ENCODE assay signal across 14 cellular contexts in the genomic region with DNA sequence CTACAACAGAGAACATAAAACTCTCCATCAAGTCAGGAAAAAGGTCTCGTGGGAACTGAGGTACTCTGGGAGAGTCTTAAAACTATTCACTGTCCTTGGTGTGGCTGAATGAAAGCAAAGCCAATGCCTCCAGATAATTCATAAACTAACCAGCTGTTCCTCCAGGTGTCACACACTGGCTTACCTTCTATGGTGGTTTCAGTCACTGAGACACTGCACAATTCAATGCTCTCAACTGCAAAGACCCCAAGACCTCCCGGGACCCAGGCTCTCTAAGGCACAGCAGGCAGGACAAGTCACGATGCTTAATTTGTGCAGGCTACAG.
A peak's percentile ranks its signal among the peaks of the same experiment; 100 is the strongest.
DNase-seq lines count a peak whose midpoint lies in the region; ATAC-seq, FAIRE-seq and TF ChIP-seq lines count a peak whose summit lies in the region.
"Had no signal": no experiment of that assay in that cellular context is flagged by ENCODE, and none has a peak within 500 bp of the region (broad histone marks: within the 10 kb centered on the region; RNA-seq: fewer than 3 reads in every experiment).

No MANE protein-coding gene starts in this region.

- H3K27me3 Mint-ChIP-seq in activated T-helper 17 cell treated with anti-CD3 and anti-CD28 coated beads, Interleukin-2, amount 50 U/mL, for 72 hours = no peaks in the 10 kb centered on the region
- H3K27me3 Mint-ChIP-seq in H9 (ENCODE audit: low read depth) = no peaks in the 10 kb centered on the region; the same call in 1 of the 2 replicates
- no peaks in the 10 kb centered on the region for H3K27me3 Mint-ChIP-seq in naive thymus-derived CD4-positive, alpha-beta T cell

- in situ Hi-C loops in GM23248 (cut with MboI) = loop anchor here (10.0 to 25.0 kb wide), 3 partner anchors 426 to 748 kb away; a partner anchor contains a TSS

- no peaks in the 10 kb centered on the region for H3K79me2 ChIP-seq in GM23248 (ENCODE audit: insufficient read depth)
- no peaks in the 10 kb centered on the region for H3K79me2 ChIP-seq in fibroblast of lung (ENCODE audit: control insufficient read depth, insufficient read depth, low read length)
- H3K79me2 ChIP-seq in H9 (ENCODE audit: insufficient read depth, low read length) = no peaks in the 10 kb centered on the region

- no peak overlapping the region for H3K56ac ChIP-seq in H9 (ENCODE audit: insufficient read length, low read depth, low read length)

- no peak for DNase-seq in GM23248
- no peak for DNase-seq in fibroblast of lung (ENCODE audit: low read depth in 2 of 2)
- DNase-seq in sigmoid colon = no peak
- no peak for DNase-seq in H9
- no peak for DNase-seq in activated CD4-positive, CD25-positive, alpha-beta regulatory T cell (lab: John Stamatoyannopoulos, UW)
- DNase-seq in GM12892 (ENCODE audit: insufficient read length) = no peak
- no peak for DNase-seq in naive thymus-derived CD4-positive, alpha-beta T cell
- DNase-seq: COR-L47; effector CD4-positive, alpha-beta T cell; naive B cell had no signal

- H3K9me2 ChIP-seq in GM23248 (ENCODE audit: insufficient read depth) = no peaks in the 10 kb centered on the region

- no peaks in the 10 kb centered on the region for H4K20me1 ChIP-seq in GM23248 (ENCODE audit: insufficient read depth)
- H4K20me1 ChIP-seq in fibroblast of lung (ENCODE audit: control insufficient read depth, extremely low read depth, insufficient read depth, low read length) = no peaks in the 10 kb centered on the region
- no peaks in the 10 kb centered on the region for H4K20me1 ChIP-seq in H9 (ENCODE audit: control insufficient read depth, insufficient read depth, insufficient read length)

- H3K79me1 ChIP-seq in H9 (ENCODE audit: insufficient read depth, low read depth, low read length, poor library complexity, severe bottlenecking) = no peaks in the 10 kb centered on the region

- H3T11ph ChIP-seq in H9 (ENCODE audit: low read length) = no peak overlapping the region

- H3K9ac ChIP-seq in GM23248 = peak overlapping the region; percentile 67
- H3K9ac ChIP-seq in fibroblast of lung (ENCODE audit: insufficient read depth, low read length) = no peak overlapping the region
- H3K9ac ChIP-seq in H9 (ENCODE audit: extremely low read depth, insufficient read length, low read length) = no peak overlapping the region

- no peaks in the 10 kb centered on the region for H3K23me2 ChIP-seq in H9 (ENCODE audit: insufficient read length, low read depth, low read length, poor library complexity, severe bottlenecking)

- TF ChIP-seq POLR2A in sigmoid colon (IDR thresholded peaks at IDR 0.05) (no peak), GM12892 (IDR thresholded peaks at IDR 0.05; ENCODE audit: low read depth, low read length) (no peak)

- no peaks in the 10 kb centered on the region for H3K27me3 ChIP-seq in GM23248 (replicated peaks; ENCODE audit: insufficient read depth)
- H3K27me3 ChIP-seq in fibroblast of lung (ENCODE audit: control insufficient read depth, insufficient read depth, low read length) = no peaks in the 10 kb centered on the region
- H3K27me3 ChIP-seq in sigmoid colon = no peaks in the 10 kb centered on the region
- H3K27me3 ChIP-seq in H9 (ENCODE audit: insufficient read depth, low read length) = no peaks in the 10 kb centered on the region
- H3K27me3 ChIP-seq in naive thymus-derived CD4-positive, alpha-beta T cell (ENCODE audit: control insufficient read depth in 2 of 2, insufficient read depth in 2 of 2, low read length in 2 of 2) = no peaks in the 10 kb centered on the region

- peak overlapping the region; percentile 40 for H3K27ac Mint-ChIP-seq in activated T-helper 17 cell treated with anti-CD3 and anti-CD28 coated beads, Interleukin-2, amount 50 U/mL, for 72 hours
- H3K27ac Mint-ChIP-seq in H9 = no peak overlapping the region
- H3K27ac Mint-ChIP-seq in naive thymus-derived CD4-positive, alpha-beta T cell = peak overlapping the region in 2 of 9 donors; percentile 19 to 21
- H3K27ac Mint-ChIP-seq: naive B cell, WTC11 had no signal

- H2AK5ac ChIP-seq in H9 (ENCODE audit: insufficient read length, low read length) = no peak overlapping the region

- CTCF ChIA-PET in naive thymus-derived CD4-positive, alpha-beta T cell (lab: Charles Lee) = no interaction called here

- H3K4me1 Mint-ChIP-seq in activated T-helper 17 cell treated with anti-CD3 and anti-CD28 coated beads, Interleukin-2, amount 50 U/mL, for 72 hours = peaks cover 19% of the 10 kb centered on the region
- H3K4me1 Mint-ChIP-seq in H9 = peaks cover 10 to 12% of the 10 kb centered on the region in 2 experiments
- peaks cover 0 to 12% (median 0%) of the 10 kb centered on the region in 7 donors for H3K4me1 Mint-ChIP-seq in naive thymus-derived CD4-positive, alpha-beta T cell
- H3K4me1 Mint-ChIP-seq: naive B cell had no signal

- no peaks in the 10 kb centered on the region for H3K9me3 Mint-ChIP-seq in activated T-helper 17 cell treated with anti-CD3 and anti-CD28 coated beads, Interleukin-2, amount 50 U/mL, for 72 hours
- H3K9me3 Mint-ChIP-seq in H9 = no peaks in the 10 kb centered on the region; a peak in 2 of 5 replicates
- H3K9me3 Mint-ChIP-seq in naive thymus-derived CD4-positive, alpha-beta T cell = no peaks in the 10 kb centered on the region
- H3K9me3 Mint-ChIP-seq: naive B cell; T-helper 1 cell treated with Interleukin-12 subunit alpha and Interleukin-12 subunit beta and Interleukin-4 antibody, amounts not matched to agents 30 μg/mL and 1 μg/mL, for 36 hours had no signal

- H3K18ac ChIP-seq in H9 (ENCODE audit: insufficient read length, low read depth, low read length) = no peak overlapping the region

- no peak overlapping the region for H4K8ac ChIP-seq in H9 (replicated peaks; ENCODE audit: insufficient read length, low read depth, low read length)

- intact Hi-C loops in sigmoid colon (cut with DNase I) = loop anchor here (10.0 kb wide), 1 partner anchor 1366 kb away; a partner anchor contains a TSS
- intact Hi-C loops in naive thymus-derived CD4-positive, alpha-beta T cell (cut with micrococcal nuclease) = loop anchor here in 1 of 2 donors (10.0 kb wide), 1 partner anchor 66 kb away; no protein-coding TSS in a partner anchor

- POLR2A ChIA-PET in naive thymus-derived CD4-positive, alpha-beta T cell (lab: Charles Lee) = no interaction called here

- H3K4me2 ChIP-seq in GM23248 (ENCODE audit: unreplicated experiment) (peak overlapping the region; percentile 2), fibroblast of lung (ENCODE audit: extremely low read depth, insufficient read depth, low read length) (no peak overlapping the region), H9 (ENCODE audit: insufficient read depth, insufficient read length, low read length) (no peak overlapping the region)

- no peak overlapping the region for H3K23ac ChIP-seq in H9 (ENCODE audit: insufficient read length, low read depth, low read length)

- no peak overlapping the region for H2BK12ac ChIP-seq in H9 (ENCODE audit: insufficient read length, low read depth, low read length)

- H3K36me3 Mint-ChIP-seq in activated T-helper 17 cell treated with anti-CD3 and anti-CD28 coated beads, Interleukin-2, amount 50 U/mL, for 72 hours (ENCODE audit: low read depth) = peaks cover 9% of the 10 kb centered on the region
- no peaks in the 10 kb centered on the region; a peak in 1 of 7 replicates for H3K36me3 Mint-ChIP-seq in H9 (ENCODE audit: insufficient read depth in 1 of 3, low read depth in 3 of 3)
- peaks cover 0 to 8% (median 0%) of the 10 kb centered on the region in 5 donors for H3K36me3 Mint-ChIP-seq in naive thymus-derived CD4-positive, alpha-beta T cell
- H3K36me3 Mint-ChIP-seq: naive B cell, WTC11 had no signal

- no peak overlapping the region for H3K14ac ChIP-seq in H9 (ENCODE audit: insufficient read depth, low read length)

- H2BK15ac ChIP-seq in H9 (ENCODE audit: low read depth, low read length) = no peak overlapping the region

- H2AFZ ChIP-seq in GM23248 (no peak overlapping the region), fibroblast of lung (ENCODE audit: low read length) (no peak overlapping the region), H9 (ENCODE audit: low read length) (no peak overlapping the region)

- H3K9me3 ChIP-seq in GM23248 (ENCODE audit: low read depth) = no peaks in the 10 kb centered on the region
- no peaks in the 10 kb centered on the region for H3K9me3 ChIP-seq in fibroblast of lung (ENCODE audit: control insufficient read depth, insufficient read depth, low read depth, low read length)
- H3K9me3 ChIP-seq in sigmoid colon = no peaks in the 10 kb centered on the region
- no peaks in the 10 kb centered on the region for H3K9me3 ChIP-seq in H9 (ENCODE audit: control insufficient read depth, low read depth, low read length)
- H3K9me3 ChIP-seq in naive thymus-derived CD4-positive, alpha-beta T cell (ENCODE audit: control insufficient read depth in 2 of 3, low read length in 3 of 3) = no peaks in the 10 kb centered on the region

- peaks cover 31% of the 10 kb centered on the region for H3F3A ChIP-seq in GM23248 (ENCODE audit: insufficient read depth)

- H3K27ac ChIP-seq in GM23248 (peak overlapping the region; percentile 84), fibroblast of lung (ENCODE audit: insufficient read depth, low read length) (peak overlapping the region; percentile 79), sigmoid colon (peak overlapping the region in 3 of 4 donors; percentile 35 to 83 (median 77)), H9 (ENCODE audit: insufficient read length, low read depth, low read length) (no peak overlapping the region)
- no peak overlapping the region for H3K27ac ChIP-seq in naive thymus-derived CD4-positive, alpha-beta T cell (ENCODE audit: low read depth, low read length)

- H3K4me3 ChIP-seq in GM23248 (no peak overlapping the region), fibroblast of lung (replicated peaks in 1 of 4; ENCODE audit: control extremely low read depth in 1 of 4, insufficient read depth in 1 of 4, low read depth in 3 of 4, low read length in 4 of 4) (no peak overlapping the region), sigmoid colon (no peak overlapping the region)
- no peak overlapping the region for H3K4me3 ChIP-seq in naive thymus-derived CD4-positive, alpha-beta T cell (ENCODE audit: low read length)

- H3K36me3 ChIP-seq in GM23248 (ENCODE audit: low read depth) (no peaks in the 10 kb centered on the region), fibroblast of lung (ENCODE audit: control insufficient read depth, insufficient read depth, low read length) (no peaks in the 10 kb centered on the region), sigmoid colon (no peaks in the 10 kb centered on the region)
- H3K36me3 ChIP-seq in naive thymus-derived CD4-positive, alpha-beta T cell (ENCODE audit: control insufficient read depth in 2 of 3, insufficient read depth in 3 of 3, low read length in 3 of 3) = no peaks in the 10 kb centered on the region

- whole genome bisulfite sequencing in GM23248 (ENCODE audit: low coverage in 1 of 2, low lambda C conversion rate in 2 of 2, missing lambda C conversion rate in 2 of 2), 2 experiments = 18 to 20% methylated on average over 3 of the region's 3 CpGs
- 77 to 81% methylated on average over 3 of the region's 3 CpGs for WGBS in sigmoid colon, 2 donors
- WGBS in H9 (ENCODE audit: extremely low coverage, insufficient read length, low lambda C conversion rate) = no CpG with 5 or more reads among the region's 3 CpGs

- H3K4me1 ChIP-seq in GM23248 (ENCODE audit: insufficient read depth) (peaks cover 59% of the 10 kb centered on the region), fibroblast of lung (ENCODE audit: control insufficient read depth, extremely low read depth, insufficient read depth, low read length) (peaks cover 43% of the 10 kb centered on the region), sigmoid colon (peaks cover 0 to 71% (median 57%) of the 10 kb centered on the region in 4 donors), H9 (ENCODE audit: insufficient read depth, low read length) (no peaks in the 10 kb centered on the region)
- H3K4me1 ChIP-seq in naive thymus-derived CD4-positive, alpha-beta T cell (ENCODE audit: control insufficient read depth in 2 of 2, insufficient read depth in 2 of 2, low read length in 2 of 2) = no peaks in the 10 kb centered on the region

- H2BK120ac ChIP-seq in H9 (ENCODE audit: low read depth, low read length, poor library complexity, severe bottlenecking) = no peak overlapping the region

- H2BK20ac ChIP-seq in H9 (ENCODE audit: low read depth, low read length, poor library complexity, severe bottlenecking) = no peak overlapping the region

- no peak overlapping the region for H2BK5ac ChIP-seq in H9 (ENCODE audit: insufficient read length, low read length)

- FAIRE-seq in GM12892 (lab: Jason Lieb, UNC) = no peak

- TF ChIP-seq EP300 in sigmoid colon (IDR thresholded peaks at IDR 0.05) = no peak

- no peak overlapping the region for H3K4ac ChIP-seq in H9 (ENCODE audit: low read depth, low read length)

- H4K5ac ChIP-seq in H9 (ENCODE audit: insufficient read length, low read depth, low read length) = no peak overlapping the region

- no peak overlapping the region for H4K91ac ChIP-seq in H9 (ENCODE audit: insufficient read length, low read depth, low read length)

- TF ChIP-seq CTCF in fibroblast of lung (conservative IDR thresholded peaks at IDR 0.05 in 1 of 2, IDR thresholded peaks at IDR 0.05 in 1 of 2; ENCODE audit: low read depth in 1 of 2, low read length in 2 of 2) (no peak), sigmoid colon (IDR thresholded peaks at IDR 0.05) (no peak), H9 (conservative IDR thresholded peaks at IDR 0.05) (no peak)

- H3K4me3 Mint-ChIP-seq in activated T-helper 17 cell treated with anti-CD3 and anti-CD28 coated beads, Interleukin-2, amount 50 U/mL, for 72 hours = no peak overlapping the region
- no peak overlapping the region for H3K4me3 Mint-ChIP-seq in H9
- H3K4me3 Mint-ChIP-seq in naive thymus-derived CD4-positive, alpha-beta T cell = no peak overlapping the region
- H3K4me3 Mint-ChIP-seq: naive B cell; T-helper 1 cell treated with Interleukin-12 subunit alpha and Interleukin-12 subunit beta and Interleukin-4 antibody, amounts not matched to agents 30 μg/mL and 1 μg/mL, for 36 hours; WTC11 had no signal

- no peak for ATAC-seq in activated T-helper 17 cell treated with anti-CD3 and anti-CD28 coated beads, Interleukin-2, amount 50 U/mL, for 72 hours (replicated peaks)
- ATAC-seq in naive thymus-derived CD4-positive, alpha-beta T cell = no peak
- ATAC-seq: left lobe of liver had no signal

Comparison
In these comparisons a context has a peak if more than half of its experiments do, and no peak if none do; other contexts are left out.
1. H3K27ac ChIP-seq: peak in GM23248 (single experiment), fibroblast of lung (single experiment) and sigmoid colon (3 of 4); none in H9 (single experiment) and naive thymus-derived CD4-positive, alpha-beta T cell (single experiment).